In genomic region chr7:5286933-5287332, GRCh38 we compare ENCODE assay signal across 27 cellular contexts.
"Had no signal": no experiment of that assay in that cellular context is flagged by ENCODE, and none has a peak within 500 bp of the region (broad histone marks: within the 10 kb centered on the region; RNA-seq: fewer than 3 reads in every experiment).

No MANE protein-coding gene starts in this region.

- H3K4me2 ChIP-seq: smooth muscle cell had no signal

- H3K27me3 Mint-ChIP-seq: progenitor cell of endocrine pancreas had no signal

- H3K36me3 ChIP-seq: left lung, lower lobe of right lung, right atrium auricular region, right lobe of liver, stomach, thyroid gland, transverse colon, upper lobe of left lung had no signal

- H3K9me3 ChIP-seq: left lung, lower lobe of right lung, right atrium auricular region, right lobe of liver, stomach, testis, thyroid gland, transverse colon, upper lobe of left lung had no signal

- H3K4me1 ChIP-seq: parathyroid adenoma had no signal

- H3K4me3 ChIP-seq: left lung, lower lobe of right lung, right atrium auricular region, right lobe of liver, smooth muscle cell, stomach, testis, thyroid gland, transverse colon, upper lobe of left lung had no signal

- H3K9me3 Mint-ChIP-seq: immature natural killer cell; naive thymus-derived CD8-positive, alpha-beta T cell; nephron progenitor cell; stimulated activated naive B cell treated with anti-CD40 and anti-IgM and Interleukin-4, amounts not matched to agents 10 μg/mL and 1 μg/mL and 100 μg/mL, for 72 hours had no signal

- FAIRE-seq: islet of Langerhans, kidney had no signal

- H2AFZ ChIP-seq: parathyroid adenoma had no signal

- H3K9ac ChIP-seq: parathyroid adenoma had no signal

- H3K27ac Mint-ChIP-seq: immature natural killer cell; naive thymus-derived CD8-positive, alpha-beta T cell; nephron progenitor cell; progenitor cell of endocrine pancreas; stimulated activated naive B cell treated with anti-CD40 and anti-IgM and Interleukin-4, amounts not matched to agents 10 μg/mL and 1 μg/mL and 100 μg/mL, for 72 hours had no signal

- H3K4me3 Mint-ChIP-seq: immature natural killer cell; naive thymus-derived CD8-positive, alpha-beta T cell; nephron progenitor cell; stimulated activated naive B cell treated with anti-CD40 and anti-IgM and Interleukin-4, amounts not matched to agents 10 μg/mL and 1 μg/mL and 100 μg/mL, for 72 hours had no signal

- DNase-seq: head of caudate nucleus; hypothalamus; immature natural killer cell; kidney; left colon; left lung; lower lobe of right lung; mammary epithelial cell; mesenchymal stem cell; naive thymus-derived CD8-positive, alpha-beta T cell; nephron progenitor cell; nucleus accumbens; right lobe of liver; stimulated activated CD4-positive, alpha-beta T cell treated with anti-CD3 and anti-CD28 coated beads, Interleukin-1b, Interleukin-23, amount 100 ng/mL, for 48 hours; stimulated activated CD4-positive, alpha-beta T cell treated with anti-CD3 and anti-CD28 coated beads, Interleukin-2, amount 100 ng/mL, for 48 hours; stimulated activated naive B cell treated with anti-CD40 and anti-IgM and Interleukin-4, amounts not matched to agents 10 μg/mL and 1 μg/mL and 100 μg/mL, for 72 hours; stimulated activated naive CD8-positive, alpha-beta T cell treated with anti-CD3 and anti-CD28 coated beads, Interleukin-15, Interleukin-2, amounts not matched to agents 100 U/mL and 50 U/mL, for 24 hours; stomach; testis; thyroid gland; transverse colon; upper lobe of left lung had no signal

- H3K79me2 ChIP-seq: parathyroid adenoma had no signal

- H3K27me3 ChIP-seq: right atrium auricular region, right lobe of liver, testis, thyroid gland had no signal

- H3K27ac ChIP-seq: left lung, lower lobe of right lung, parathyroid adenoma, right atrium auricular region, right lobe of liver, stomach, testis, thyroid gland, transverse colon, upper lobe of left lung had no signal

- H3K36me3 Mint-ChIP-seq: immature natural killer cell; naive thymus-derived CD8-positive, alpha-beta T cell; stimulated activated naive B cell treated with anti-CD40 and anti-IgM and Interleukin-4, amounts not matched to agents 10 μg/mL and 1 μg/mL and 100 μg/mL, for 72 hours had no signal

- ATAC-seq: left colon; left lung; lower lobe of right lung; naive thymus-derived CD8-positive, alpha-beta T cell; right lobe of liver; stimulated activated naive B cell treated with anti-CD40 and anti-IgM and Interleukin-4, amounts not matched to agents 10 μg/mL and 1 μg/mL and 100 μg/mL, for 72 hours; stimulated activated naive CD8-positive, alpha-beta T cell treated with anti-CD3 and anti-CD28 coated beads, Interleukin-15, Interleukin-2, amounts not matched to agents 100 U/mL and 50 U/mL, for 24 hours had no signal
